17 cellular contexts compared by ENCODE assay signal in the genomic region with DNA sequence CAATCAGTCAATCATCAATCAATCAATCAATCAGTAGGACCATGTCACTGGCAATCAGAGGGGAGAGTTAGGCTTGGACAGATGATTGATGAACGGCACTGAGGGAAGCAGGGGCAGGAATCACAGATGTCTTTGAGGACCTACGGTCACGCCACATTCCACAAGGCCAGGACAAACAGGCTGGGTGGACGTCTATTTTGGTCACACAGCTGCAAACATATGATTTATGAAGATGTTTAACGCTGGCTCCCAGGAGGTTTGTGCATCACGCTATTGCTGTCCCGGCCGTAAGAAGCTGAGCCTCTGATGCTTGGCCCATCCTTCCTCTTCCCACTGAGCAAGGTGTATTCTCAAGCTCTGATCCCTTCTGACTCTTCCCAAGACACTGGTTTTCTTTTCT.
A peak's percentile ranks its signal among the peaks of the same experiment; 100 is the strongest.
DNase-seq lines count a peak whose midpoint lies in the region; ATAC-seq, FAIRE-seq and TF ChIP-seq lines count a peak whose summit lies in the region.
"Had no signal": no experiment of that assay in that cellular context is flagged by ENCODE, and none has a peak within 500 bp of the region (broad histone marks: within the 10 kb centered on the region; RNA-seq: fewer than 3 reads in every experiment).

No MANE protein-coding gene starts in this region.

- TF ChIP-seq POLR2A in GM12892 (IDR thresholded peaks at IDR 0.05; ENCODE audit: low read depth, low read length) = no peak

- H3K4me3 Mint-ChIP-seq in stimulated activated naive CD8-positive, alpha-beta T cell treated with anti-CD3 and anti-CD28 coated beads, Interleukin-15, Interleukin-2, amounts not matched to agents 100 ng/mL and 50 ng/mL, for 24 hours = no peak overlapping the region
- no peak overlapping the region for H3K4me3 Mint-ChIP-seq in stimulated activated naive CD8-positive, alpha-beta T cell treated with anti-CD3 and anti-CD28 coated beads, Interleukin-15, amount 100 ng/mL, for 72 hours
- peak overlapping the region; percentile 70 for H3K4me3 Mint-ChIP-seq in endothelial cell (ENCODE audit: unreplicated experiment)

- no peak for DNase-seq in stimulated activated naive CD8-positive, alpha-beta T cell treated with anti-CD3 and anti-CD28 coated beads, Interleukin-15, amount 100 ng/mL, for 72 hours
- no peak for DNase-seq in endothelial cell (ENCODE audit: low spot score)
- DNase-seq in neuronal stem cell (ENCODE audit: low spot score) = no peak
- no peak for DNase-seq in GM12892 (ENCODE audit: insufficient read length)
- no peak for DNase-seq in effector memory CD4-positive, alpha-beta T cell
- DNase-seq: ACHN, BE2C, Karpas-422, NCI-H187 treated with DMSO at 0.1 percent for 48 hours, NCI-H2171 treated with DMSO at 0.1 percent for 48 hours, NCI-H510A, NCI-H82, SHP77 had no signal

- H3K36me3 ChIP-seq in neuronal stem cell (replicated peaks in 1 of 2; ENCODE audit: control insufficient read depth in 2 of 2, insufficient read depth in 2 of 2, low read length in 2 of 2) = peaks cover 2 to 6% of the 10 kb centered on the region in 2 donors
- H3K36me3 ChIP-seq in effector memory CD4-positive, alpha-beta T cell (ENCODE audit: control insufficient read depth, insufficient read depth, low read length) = no peaks in the 10 kb centered on the region
- H3K36me3 ChIP-seq: BE2C had no signal

- H4K8ac ChIP-seq in neuronal stem cell (ENCODE audit: low read depth, low read length) = no peak overlapping the region

- H3K27ac Mint-ChIP-seq in stimulated activated naive CD8-positive, alpha-beta T cell treated with anti-CD3 and anti-CD28 coated beads, Interleukin-15, Interleukin-2, amounts not matched to agents 100 ng/mL and 50 ng/mL, for 24 hours = peak overlapping the region; percentile 53
- no peak overlapping the region for H3K27ac Mint-ChIP-seq in stimulated activated naive CD8-positive, alpha-beta T cell treated with anti-CD3 and anti-CD28 coated beads, Interleukin-15, amount 100 ng/mL, for 72 hours
- H3K27ac Mint-ChIP-seq in endothelial cell (ENCODE audit: unreplicated experiment) = peak overlapping the region; percentile 27

- no peak overlapping the region for H3K4me2 ChIP-seq in neuronal stem cell (ENCODE audit: insufficient read depth, low read length, poor library complexity, severe bottlenecking)

- H3K27me3 ChIP-seq in neuronal stem cell (ENCODE audit: control insufficient read depth in 3 of 3, insufficient read depth in 3 of 3, low read depth in 1 of 3, low read length in 3 of 3) = no peaks in the 10 kb centered on the region
- no peaks in the 10 kb centered on the region for H3K27me3 ChIP-seq in effector memory CD4-positive, alpha-beta T cell (replicated peaks; ENCODE audit: control insufficient read depth, insufficient read depth, low read length, poor library complexity, severe bottlenecking)
- H3K27me3 ChIP-seq: BE2C had no signal

- TF ChIP-seq CTCF in endothelial cell (IDR thresholded peaks at IDR 0.05; ENCODE audit: unreplicated experiment) = no peak

- peak overlapping the region; percentile 15 for H4K91ac ChIP-seq in neuronal stem cell (ENCODE audit: low read depth, low read length, poor library complexity)

- H3K14ac ChIP-seq in neuronal stem cell (ENCODE audit: low read length) = no peak overlapping the region

- H3K4me3 ChIP-seq in neuronal stem cell (ENCODE audit: low read length in 2 of 2) = no peak overlapping the region
- no peak overlapping the region for H3K4me3 ChIP-seq in effector memory CD4-positive, alpha-beta T cell (ENCODE audit: insufficient read depth, low read depth, low read length, poor library complexity, severe bottlenecking)

- H3K4me1 ChIP-seq in neuronal stem cell (ENCODE audit: control insufficient read depth in 2 of 2, insufficient read depth in 1 of 2, low read depth in 1 of 2, low read length in 2 of 2) = peaks cover 0 to 2% of the 10 kb centered on the region in 2 donors
- H3K4me1 ChIP-seq in effector memory CD4-positive, alpha-beta T cell (ENCODE audit: control insufficient read depth, insufficient read depth, low read length, poor library complexity, severe bottlenecking) = no peaks in the 10 kb centered on the region

- H3K27ac ChIP-seq in neuronal stem cell (replicated peaks; ENCODE audit: low read length) = no peak overlapping the region
- no peak overlapping the region for H3K27ac ChIP-seq in effector memory CD4-positive, alpha-beta T cell (ENCODE audit: insufficient read depth, low read length, poor library complexity, severe bottlenecking)

- H3K9ac ChIP-seq in neuronal stem cell (ENCODE audit: low read depth, low read length, poor library complexity) = no peak overlapping the region

- no peaks in the 10 kb centered on the region for H3K9me3 Mint-ChIP-seq in stimulated activated naive CD8-positive, alpha-beta T cell treated with anti-CD3 and anti-CD28 coated beads, Interleukin-15, Interleukin-2, amounts not matched to agents 100 ng/mL and 50 ng/mL, for 24 hours
- H3K9me3 Mint-ChIP-seq in stimulated activated naive CD8-positive, alpha-beta T cell treated with anti-CD3 and anti-CD28 coated beads, Interleukin-15, amount 100 ng/mL, for 72 hours = peaks cover 0 to 2% of the 10 kb centered on the region in 2 donors
- no peaks in the 10 kb centered on the region for H3K9me3 Mint-ChIP-seq in endothelial cell (ENCODE audit: unreplicated experiment)

- H3K79me1 ChIP-seq in neuronal stem cell (ENCODE audit: low read depth, low read length) = no peaks in the 10 kb centered on the region

- H3K18ac ChIP-seq in neuronal stem cell (ENCODE audit: low read length) = no peak overlapping the region

- WGBS in neuronal stem cell (ENCODE audit: extremely low coverage in 2 of 2, insufficient read length in 2 of 2, insufficient replicate concordance in 1 of 2), 2 donors = no CpG with 5 or more reads among the region's 8 CpGs

- H3K23ac ChIP-seq in neuronal stem cell (ENCODE audit: low read depth, low read length, poor library complexity) = no peak overlapping the region

- H2AFZ ChIP-seq in neuronal stem cell (ENCODE audit: low read length) = no peak overlapping the region

- H3K36me3 Mint-ChIP-seq in stimulated activated naive CD8-positive, alpha-beta T cell treated with anti-CD3 and anti-CD28 coated beads, Interleukin-15, Interleukin-2, amounts not matched to agents 100 ng/mL and 50 ng/mL, for 24 hours (ENCODE audit: low read depth) = peaks cover 56% of the 10 kb centered on the region
- peaks cover 22% of the 10 kb centered on the region for H3K36me3 Mint-ChIP-seq in endothelial cell (ENCODE audit: low read depth, unreplicated experiment)

- H2AK5ac ChIP-seq in neuronal stem cell (ENCODE audit: low read depth, low read length) = no peak overlapping the region

- no peak for FAIRE-seq in GM12892 (lab: Jason Lieb, UNC)
- FAIRE-seq: H54 had no signal

- no peaks in the 10 kb centered on the region for H3K27me3 Mint-ChIP-seq in stimulated activated naive CD8-positive, alpha-beta T cell treated with anti-CD3 and anti-CD28 coated beads, Interleukin-15, Interleukin-2, amounts not matched to agents 100 ng/mL and 50 ng/mL, for 24 hours
- H3K27me3 Mint-ChIP-seq in stimulated activated naive CD8-positive, alpha-beta T cell treated with anti-CD3 and anti-CD28 coated beads, Interleukin-15, amount 100 ng/mL, for 72 hours = no peaks in the 10 kb centered on the region
- peaks cover 5% of the 10 kb centered on the region for H3K27me3 Mint-ChIP-seq in endothelial cell (ENCODE audit: unreplicated experiment)

- no peak overlapping the region for H3K4ac ChIP-seq in neuronal stem cell (ENCODE audit: low read length)

- H2BK120ac ChIP-seq in neuronal stem cell (ENCODE audit: low read depth, low read length) = no peak overlapping the region

- no peak overlapping the region for H2BK15ac ChIP-seq in neuronal stem cell (ENCODE audit: low read length)

- H2BK5ac ChIP-seq in neuronal stem cell (ENCODE audit: low read length) = no peak overlapping the region

- no peak for ATAC-seq in stimulated activated naive CD8-positive, alpha-beta T cell treated with anti-CD3 and anti-CD28 coated beads, Interleukin-15, amount 100 ng/mL, for 72 hours
- no peak for ATAC-seq in HG02623 (IDR thresholded peaks at IDR 0.05; ENCODE audit: unreplicated experiment)
- ATAC-seq: Panc1 had no signal

- H3K4me1 Mint-ChIP-seq in stimulated activated naive CD8-positive, alpha-beta T cell treated with anti-CD3 and anti-CD28 coated beads, Interleukin-15, Interleukin-2, amounts not matched to agents 100 ng/mL and 50 ng/mL, for 24 hours (ENCODE audit: low read depth) = peaks cover 31% of the 10 kb centered on the region
- peaks cover 68% of the 10 kb centered on the region for H3K4me1 Mint-ChIP-seq in stimulated activated naive CD8-positive, alpha-beta T cell treated with anti-CD3 and anti-CD28 coated beads, Interleukin-15, amount 100 ng/mL, for 72 hours
- peaks cover 5% of the 10 kb centered on the region for H3K4me1 Mint-ChIP-seq in endothelial cell (ENCODE audit: unreplicated experiment)

- H2BK12ac ChIP-seq in neuronal stem cell (ENCODE audit: low read length) = no peak overlapping the region

- H3K9me3 ChIP-seq in neuronal stem cell (replicated peaks in 1 of 2; ENCODE audit: control insufficient read depth in 2 of 2, insufficient read depth in 1 of 2, low read depth in 1 of 2, low read length in 2 of 2) = no peaks in the 10 kb centered on the region
- no peaks in the 10 kb centered on the region for H3K9me3 ChIP-seq in effector memory CD4-positive, alpha-beta T cell (ENCODE audit: control insufficient read depth, low read length)
- H3K9me3 ChIP-seq: BE2C had no signal

Comparison
In these comparisons a context has a peak if more than half of its experiments do, and no peak if none do; other contexts are left out.
1. H3K27ac Mint-ChIP-seq: peak in stimulated activated naive CD8-positive, alpha-beta T cell treated with anti-CD3 and anti-CD28 coated beads, Interleukin-15, Interleukin-2, amounts not matched to agents 100 ng/mL and 50 ng/mL, for 24 hours (single experiment) and endothelial cell (single experiment); none in stimulated activated naive CD8-positive, alpha-beta T cell treated with anti-CD3 and anti-CD28 coated beads, Interleukin-15, amount 100 ng/mL, for 72 hours (0 of 2).